Comparison of ENCODE assay signal across 19 cellular contexts in the genomic region with DNA sequence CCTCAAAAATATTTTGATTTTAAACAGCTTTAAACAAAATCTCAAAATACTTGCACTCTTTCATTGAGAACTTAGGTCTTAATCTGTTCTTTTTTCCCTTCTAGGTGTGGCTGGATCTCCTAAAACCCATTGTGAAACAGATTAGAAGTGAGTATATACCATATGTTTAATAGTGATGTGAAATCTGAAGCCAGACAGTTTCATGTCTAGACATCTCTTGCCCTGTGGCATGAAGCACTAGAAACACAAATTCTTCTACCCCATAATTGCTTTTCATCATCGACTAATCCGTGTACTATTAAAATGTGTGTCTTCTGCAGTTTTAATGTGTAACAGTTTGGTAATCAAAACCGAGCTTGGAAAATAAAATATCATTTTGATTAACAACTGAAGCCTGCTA.
"Had no signal": no experiment of that assay in that cellular context is flagged by ENCODE, and none has a peak within 500 bp of the region (broad histone marks: within the 10 kb centered on the region; RNA-seq: fewer than 3 reads in every experiment).

No MANE protein-coding gene starts in this region.

- H3K36me3 Mint-ChIP-seq: T-cell had no signal

- H3K36me3 ChIP-seq: brain microvascular endothelial cell, prostate gland, thyroid gland had no signal

- H3K4me3 Mint-ChIP-seq: activated CD8-positive, alpha-beta T cell treated with anti-CD3 and anti-CD28 coated beads for 36 hours; activated naive CD4-positive, alpha-beta T cell treated with anti-CD3 and anti-CD28 coated beads for 36 hours; activated T-cell treated with anti-CD3 and anti-CD28 coated beads, Interleukin-2, amount 50 U/mL, for 24 hours; nephron progenitor cell; T-cell had no signal

- H3K27ac Mint-ChIP-seq: activated CD8-positive, alpha-beta T cell treated with anti-CD3 and anti-CD28 coated beads for 36 hours; activated naive CD4-positive, alpha-beta T cell treated with anti-CD3 and anti-CD28 coated beads for 36 hours; activated T-cell treated with anti-CD3 and anti-CD28 coated beads, Interleukin-2, amount 50 U/mL, for 24 hours; activated T-helper 2 cell treated with anti-CD3 and anti-CD28 coated beads, Interferon-gamma antibody, Interleukin-2, Interleukin-4, amounts not matched to agents 10 μg/mL and 5 μg/mL and 100 μg/mL, durations not matched to agents 14 hours and 24 hours and 36 hours; T-cell had no signal

- H3K27me3 ChIP-seq: brain microvascular endothelial cell, heart right ventricle, right atrium auricular region, thyroid gland had no signal

- H3K4me1 ChIP-seq: heart right ventricle, prostate gland had no signal

- H3K9me3 ChIP-seq: heart right ventricle, prostate gland, right atrium auricular region, thyroid gland had no signal

- DNase-seq: activated CD4-positive, alpha-beta T cell treated with anti-CD3 and anti-CD28 coated beads for 48 hours; activated CD4-positive, CD25-positive, alpha-beta regulatory T cell; activated CD8-positive, alpha-beta T cell treated with anti-CD3 and anti-CD28 coated beads for 36 hours; activated naive CD4-positive, alpha-beta T cell treated with anti-CD3 and anti-CD28 coated beads for 36 hours; activated T-cell treated with anti-CD3 and anti-CD28 coated beads, Interleukin-2, amount 50 U/mL, for 24 hours; anterior cingulate cortex; brain microvascular endothelial cell; cortex of kidney; heart right ventricle; nephron progenitor cell; stimulated activated CD4-positive, alpha-beta T cell treated with anti-CD3 and anti-CD28 coated beads, Interleukin-12 subunit alpha, Interleukin-12 subunit beta, amount 100 ng/mL, for 4 hours; stimulated activated CD4-positive, alpha-beta T cell treated with anti-CD3 and anti-CD28 coated beads, Interleukin-2, amount 100 ng/mL, for 24 hours; stimulated activated naive CD4-positive, alpha-beta T cell treated with Interleukin-2 at 50 U/mL for 16 hours; T-cell; thyroid gland had no signal

- H3K9me3 Mint-ChIP-seq: activated CD8-positive, alpha-beta T cell treated with anti-CD3 and anti-CD28 coated beads for 36 hours; activated naive CD4-positive, alpha-beta T cell treated with anti-CD3 and anti-CD28 coated beads for 36 hours; activated T-helper 2 cell treated with anti-CD3 and anti-CD28 coated beads, Interferon-gamma antibody, Interleukin-2, Interleukin-4, amounts not matched to agents 10 μg/mL and 5 μg/mL and 100 μg/mL, durations not matched to agents 14 hours and 24 hours and 36 hours; nephron progenitor cell had no signal

- H3K4me3 ChIP-seq: heart right ventricle, prostate gland, right atrium auricular region, thyroid gland had no signal

- H3K4me1 Mint-ChIP-seq: T-cell had no signal

- ATAC-seq: activated CD8-positive, alpha-beta T cell treated with anti-CD3 and anti-CD28 coated beads for 36 hours; esophagus mucosa; heart right ventricle; T-cell had no signal

- H3K27ac ChIP-seq: brain microvascular endothelial cell, heart right ventricle, prostate gland, right atrium auricular region, thyroid gland had no signal
